14 cellular contexts compared by ENCODE assay signal in the genomic region with DNA sequence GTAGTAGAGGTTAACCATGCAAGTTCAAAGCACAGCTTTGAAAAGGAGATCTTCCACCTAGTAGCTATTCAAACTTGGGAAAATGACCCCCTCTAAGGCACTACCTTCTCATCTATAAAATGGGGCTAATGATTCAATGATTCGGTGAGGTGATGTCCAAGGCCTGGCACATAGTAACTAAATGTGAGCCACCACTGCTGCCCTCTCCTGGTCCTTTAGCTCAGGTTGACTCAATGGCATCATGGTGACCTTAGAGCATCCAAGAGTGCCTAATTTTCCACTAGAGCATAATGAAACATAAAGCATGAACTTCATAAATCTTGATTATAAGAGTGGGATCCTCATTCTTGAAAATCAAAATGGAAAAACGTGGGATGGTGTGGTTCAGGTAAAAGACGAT.
"Had no signal": no experiment of that assay in that cellular context is flagged by ENCODE, and none has a peak within 500 bp of the region (broad histone marks: within the 10 kb centered on the region; RNA-seq: fewer than 3 reads in every experiment).

No MANE protein-coding gene starts in this region.

- H3K9me3 ChIP-seq: breast epithelium, left lung, right lobe of liver, transverse colon had no signal

- H3K27ac ChIP-seq: breast epithelium, left lung, right lobe of liver, transverse colon had no signal

- H3K4me3 ChIP-seq: breast epithelium, left lung, right lobe of liver, transverse colon had no signal

- H3K36me3 ChIP-seq: breast epithelium, left lung, right lobe of liver, transverse colon had no signal

- H3K27me3 ChIP-seq: breast epithelium, left lung, right lobe of liver, transverse colon had no signal

- H3K4me1 ChIP-seq: breast epithelium, left lung, right lobe of liver, transverse colon had no signal

- ATAC-seq: esophagus mucosa; left lung; natural killer cell treated with Interleukin-12 subunit alpha and Interleukin-12 subunit beta and Interleukin-15 and Interleukin-18, amount 100 ng/mL, for 72 hours; right lobe of liver; stimulated activated naive B cell treated with anti-CD40 and anti-IgM and Interleukin-4, amounts not matched to agents 10 μg/mL and 1 μg/mL and 100 μg/mL, for 72 hours had no signal

- DNase-seq: activated effector memory CD4-positive, alpha-beta T cell treated with anti-CD3 and anti-CD28 coated beads, Interleukin-2, amount 50 U/mL, for 16 hours; activated T-cell treated with anti-CD3 and anti-CD28 coated beads, Interleukin-2, amount 50 U/mL, for 24 hours; anterior cingulate cortex; head of caudate nucleus; islet precursor cell; left lung; occipital lobe; right lobe of liver; stimulated activated naive B cell treated with anti-CD40 and anti-IgM and Interleukin-4, amounts not matched to agents 10 μg/mL and 1 μg/mL and 100 μg/mL, for 72 hours; substantia nigra; transverse colon had no signal
